Comparison of ENCODE assay signal across 1 cellular context in the genomic region with DNA sequence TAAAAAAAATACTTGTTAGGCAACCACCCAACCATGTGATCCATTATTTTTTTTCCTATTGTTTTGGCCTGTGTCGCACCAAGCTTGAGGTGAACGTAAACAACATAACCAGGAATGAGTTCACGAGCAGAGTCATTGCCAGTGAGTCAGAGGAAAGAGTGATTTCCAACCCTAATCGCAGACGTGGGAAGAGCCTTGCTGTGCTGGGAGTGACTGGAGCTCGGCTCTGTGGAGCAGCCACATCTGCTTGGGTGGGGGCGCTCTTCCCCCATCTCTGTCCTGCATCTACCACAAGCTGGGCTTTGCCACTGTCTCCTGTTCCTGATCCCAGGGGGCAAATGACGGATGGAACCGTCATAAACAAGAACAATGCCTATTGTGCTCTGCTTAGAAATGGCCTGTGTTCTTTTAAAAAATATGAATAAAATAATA.
TF ChIP-seq lines count a peak whose summit lies in the region.

No MANE protein-coding gene starts in this region.

TF ChIP-seq in HepG2, 621 proteins besides CTCF, POLR2A, EP300 and RAD21 (continued from another document):
- TF ChIP-seq, protein P1, sequence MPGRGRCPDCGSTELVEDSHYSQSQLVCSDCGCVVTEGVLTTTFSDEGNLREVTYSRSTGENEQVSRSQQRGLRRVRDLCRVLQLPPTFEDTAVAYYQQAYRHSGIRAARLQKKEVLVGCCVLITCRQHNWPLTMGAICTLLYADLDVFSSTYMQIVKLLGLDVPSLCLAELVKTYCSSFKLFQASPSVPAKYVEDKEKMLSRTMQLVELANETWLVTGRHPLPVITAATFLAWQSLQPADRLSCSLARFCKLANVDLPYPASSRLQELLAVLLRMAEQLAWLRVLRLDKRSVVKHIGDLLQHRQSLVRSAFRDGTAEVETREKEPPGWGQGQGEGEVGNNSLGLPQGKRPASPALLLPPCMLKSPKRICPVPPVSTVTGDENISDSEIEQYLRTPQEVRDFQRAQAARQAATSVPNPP (CRISPR knock-in tag; IDR thresholded peaks at IDR 0.05), result no peak
- TF ChIP-seq ZSCAN30 (CRISPR knock-in tag; IDR thresholded peaks at IDR 0.05) (no peak), ZSCAN22 (CRISPR knock-in tag; IDR thresholded peaks at IDR 0.05) (no peak), TARDBP (CRISPR knock-in tag; IDR thresholded peaks at IDR 0.05) (no peak), ZNF75D (CRISPR knock-in tag; IDR thresholded peaks at IDR 0.05; ENCODE audit: borderline replicate concordance) (no peak), KLF9 (CRISPR knock-in tag; IDR thresholded peaks at IDR 0.05; ENCODE audit: low read depth) (no peak), ZNF720 (CRISPR knock-in tag; IDR thresholded peaks at IDR 0.05) (no peak)
TF ChIP-seq in HepG2: peak in this region for 0.
